In genomic region chr3:146638718-146639117, GRCh38 we compare ENCODE assay signal across 10 cellular contexts. TPM values are rescaled to one million over a fixed set of nuclear protein-coding genes. Genes with fewer than 3 reads are reported as not detected.
DNase-seq lines count a peak whose midpoint lies in the region; ATAC-seq and TF ChIP-seq lines count a peak whose summit lies in the region.
"Had no signal": no experiment of that assay in that cellular context is flagged by ENCODE, and none has a peak within 500 bp of the region (broad histone marks: within the 10 kb centered on the region; RNA-seq: fewer than 3 reads in every experiment).

No MANE protein-coding gene starts in this region.

- H3K9me3 Mint-ChIP-seq in Caco-2 (ENCODE audit: unreplicated experiment) (no peaks in the 10 kb centered on the region), nephron (no peaks in the 10 kb centered on the region)

- H3K36me3 Mint-ChIP-seq in Caco-2 (ENCODE audit: insufficient read depth, unreplicated experiment): no peaks in the 10 kb centered on the region
- H3K36me3 Mint-ChIP-seq in nephron (ENCODE audit: low read depth): no peaks in the 10 kb centered on the region

- H3K27ac ChIP-seq in body of pancreas: no peak overlapping the region
- H3K27ac ChIP-seq: tibial artery had no signal

- H3K4me3 Mint-ChIP-seq in Caco-2 (ENCODE audit: unreplicated experiment): no peak overlapping the region
- no peak overlapping the region for H3K4me3 Mint-ChIP-seq in nephron

- no peak overlapping the region for H3K4me3 ChIP-seq in Caco-2 (ENCODE audit: low read depth, low read length)
- H3K4me3 ChIP-seq in HFF-Myc (replicated peaks; ENCODE audit: low read depth, low read length): no peak overlapping the region
- no peak overlapping the region for H3K4me3 ChIP-seq in body of pancreas
- H3K4me3 ChIP-seq: tibial artery had no signal

- TF ChIP-seq POLR2A in body of pancreas (IDR thresholded peaks at IDR 0.05): no peak

- POLR2A ChIA-PET in Caco-2 (lab: Charles Lee): no interaction called here

- DNase-seq in Caco-2: no peak
- no peak for DNase-seq in HFF-Myc (ENCODE audit: extremely low read depth, low read depth)
- no peak for DNase-seq in body of pancreas
- no peak for DNase-seq in HuH-7.5 (ENCODE audit: low spot score)
- DNase-seq in ecto neural progenitor cell (ENCODE audit: low spot score): no peak
- DNase-seq: hypothalamus; stimulated activated CD4-positive, alpha-beta T cell treated with anti-CD3 and anti-CD28 coated beads, Interleukin-4, amount 100 ng/mL, for 4 hours; tibial artery had no signal

- ATAC-seq in body of pancreas (no peak), GM21367 (IDR thresholded peaks at IDR 0.05; ENCODE audit: unreplicated experiment) (no peak)

- peak; percentile 31 to 59 for TF ChIP-seq CTCF in Caco-2 (IDR thresholded peaks at IDR 0.05; ENCODE audit: insufficient read depth in 1 of 2, low read depth in 1 of 2, low read length in 1 of 2, severe bottlenecking in 1 of 2, unreplicated experiment in 1 of 2)
- peak; percentile 17 for TF ChIP-seq CTCF in HFF-Myc (IDR thresholded peaks at IDR 0.05; ENCODE audit: low read depth, low read length, missing control alignments)
- peak in 6 of 7 experiments; percentile 12 to 52 (median 24) for TF ChIP-seq CTCF in body of pancreas (IDR thresholded peaks at IDR 0.05)
- peak; percentile 41 to 63 (median 46) for TF ChIP-seq CTCF in nephron (IDR thresholded peaks at IDR 0.05; ENCODE audit: unreplicated experiment in 3 of 3)

- CTCF ChIA-PET in Caco-2 (lab: Charles Lee): no interaction called here

- H3K27ac Mint-ChIP-seq in Caco-2 (ENCODE audit: unreplicated experiment): no peak overlapping the region
- no peak overlapping the region for H3K27ac Mint-ChIP-seq in nephron

- H3K9me3 ChIP-seq in Caco-2 (no peaks in the 10 kb centered on the region), body of pancreas (no peaks in the 10 kb centered on the region)
- H3K9me3 ChIP-seq: tibial artery had no signal

- H3K4me1 ChIP-seq in Caco-2 (peaks cover 6% of the 10 kb centered on the region), body of pancreas (no peaks in the 10 kb centered on the region)
- H3K4me1 ChIP-seq: tibial artery had no signal

- intact Hi-C loops in Caco-2 (cut with micrococcal nuclease; ENCODE audit: unreplicated experiment) (loop anchor here (1.0 kb wide), 1 partner anchor 12 kb away; no protein-coding TSS in a partner anchor), body of pancreas (cut with DNase I) (no loop called here)

- BruUV-seq in Caco-2 (replicated peaks; lab: Mats Ljungman, UMichigan): no TSS peak

- no peaks in the 10 kb centered on the region for H3K36me3 ChIP-seq in Caco-2 (ENCODE audit: control insufficient read depth, insufficient read depth, low read length)
- H3K36me3 ChIP-seq in body of pancreas (replicated peaks in 1 of 2; ENCODE audit: insufficient read depth in 1 of 2, low read depth in 2 of 2): no peaks in the 10 kb centered on the region
- H3K36me3 ChIP-seq: tibial artery had no signal

- H3K4me1 Mint-ChIP-seq in Caco-2 (ENCODE audit: low read depth, unreplicated experiment) (no peaks in the 10 kb centered on the region), nephron (no peaks in the 10 kb centered on the region)

- H3K27me3 Mint-ChIP-seq in Caco-2 (ENCODE audit: insufficient read depth, unreplicated experiment): no peaks in the 10 kb centered on the region
- no peaks in the 10 kb centered on the region for H3K27me3 Mint-ChIP-seq in nephron (ENCODE audit: low read depth)

- H3K27me3 ChIP-seq in Caco-2 (replicated peaks; ENCODE audit: control insufficient read depth, insufficient read depth, low read length) (no peaks in the 10 kb centered on the region), body of pancreas (no peaks in the 10 kb centered on the region)
- H3K27me3 ChIP-seq: tibial artery had no signal

RNA-seq across cellular contexts. Expression of gene PLSCR5, which starts 33.6 kb away (rescaled TPM):
- total RNA-seq in Caco-2 (2022): 0.26 TPM in 1 of 2 replicates, not detected in the other
- total RNA-seq in body of pancreas: not detected
